8 cellular contexts compared by ENCODE assay signal in genomic region chr7:90629306-90629918, GRCh38. TPM values are rescaled to one million over a fixed set of nuclear protein-coding genes. Genes with fewer than 3 reads are reported as not detected.
A peak's percentile ranks its signal among the peaks of the same experiment; 100 is the strongest.
DNase-seq lines count a peak whose midpoint lies in the region; ATAC-seq, FAIRE-seq and TF ChIP-seq lines count a peak whose summit lies in the region.

No MANE protein-coding gene starts in this region.

- no peak for TF ChIP-seq EP300 in A549 (IDR thresholded peaks at IDR 0.05)

- no peaks in the 10 kb centered on the region for H3K9me3 ChIP-seq in A549

- intact Hi-C loops in left cardiac atrium (cut with DNase I): loop anchor here (2.0 to 10.0 kb wide), 2 partner anchors 75 to 77 kb away; no protein-coding TSS in a partner anchor

- TF ChIP-seq CTCF in A549 (IDR thresholded peaks at IDR 0.05) (peak; percentile 43; the same call in 2 of the 3 replicates), GM12872 (IDR thresholded peaks at IDR 0.05; ENCODE audit: insufficient read depth, low read depth, low read length) (peak; percentile 61), HFF-Myc (IDR thresholded peaks at IDR 0.05; ENCODE audit: low read depth, low read length, missing control alignments) (peak; percentile 59), VCaP (conservative IDR thresholded peaks at IDR 0.05) (peak; percentile 89)

- ATAC-seq in A549 (peak; percentile 74 to 87), left cardiac atrium (peak; percentile 42 to 55)
- peak; percentile 68 for ATAC-seq in stimulated activated naive CD8-positive, alpha-beta T cell treated with anti-CD3 and anti-CD28 coated beads, Interleukin-15, Interleukin-2, amounts not matched to agents 100 U/mL and 50 U/mL, for 24 hours

- FAIRE-seq in A549 (lab: Jason Lieb, UNC): no peak

- H3K4me2 ChIP-seq in A549: no peak overlapping the region

- DNase-seq in A549 (ENCODE audit: low read depth in 1 of 2, low spot score in 1 of 2): peak; percentile 28 to 43
- peak; percentile 33 for DNase-seq in HFF-Myc (ENCODE audit: extremely low read depth, low read depth)
- peak; percentile 59 for DNase-seq in NCI-H1092 treated with DMSO at 0.1 percent for 48 hours (lab: John Stamatoyannopoulos, UW)
- DNase-seq in left cardiac atrium: no peak
- DNase-seq in stimulated activated naive CD8-positive, alpha-beta T cell treated with anti-CD3 and anti-CD28 coated beads, Interleukin-15, Interleukin-2, amounts not matched to agents 100 U/mL and 50 U/mL, for 24 hours: no peak
- DNase-seq in HK-2 (ENCODE audit: unreplicated experiment): no peak

- 55% methylated on average over 6 of the region's 6 CpGs for WGBS in A549 (ENCODE audit: missing lambda C conversion rate)

- H3K4me3 ChIP-seq in A549 (no peak overlapping the region), HFF-Myc (replicated peaks; ENCODE audit: low read depth, low read length) (no peak overlapping the region)

- TF ChIP-seq RAD21 in A549 (conservative IDR thresholded peaks at IDR 0.05 in 1 of 2, IDR thresholded peaks at IDR 0.05 in 1 of 2): peak; percentile 30 to 48; a peak in 2 of 5 replicates

- H3K4me1 ChIP-seq in A549: no peaks in the 10 kb centered on the region

- POLR2A ChIA-PET in A549 (lab: Yijun Ruan, JAX): no interaction called here

- H3K27ac ChIP-seq in A549 (no peak overlapping the region), VCaP (peak overlapping the region; percentile 37; the same call in 1 of the 2 replicates)

- no peak for TF ChIP-seq POLR2A in A549 (IDR thresholded peaks at IDR 0.05; ENCODE audit: low read length)

- CTCF ChIA-PET in A549 (lab: Yijun Ruan, JAX): interaction anchor here (0.6 to 0.7 kb wide), 4 partner anchors 24 to 93 kb away, joined by 3 read pairs; no protein-coding TSS in a partner anchor

TF ChIP-seq in A549, 52 proteins besides CTCF, POLR2A, EP300 and RAD21:
- TF ChIP-seq HES2 (IDR thresholded peaks at IDR 0.05): no peak
- TF ChIP-seq RNF2 (IDR thresholded peaks at IDR 0.05; ENCODE audit: borderline replicate concordance, low read depth): no peak
- no peak for TF ChIP-seq NFE2L2 (conservative IDR thresholded peaks at IDR 0.05; ENCODE audit: low read length)

RNA-seq across cellular contexts. Expression of gene CDK14, which starts 33.3 kb away (rescaled TPM):
- polyA plus RNA-seq in A549 (2011; rRNA removed) (0.16 and 0.21 TPM in 2 replicates), A549 (2017; fragmentation: RNase III; extraction: RNeasy Plus Mini Kit Qiagen cat#74134 plus additional on column Dnase treatment) (0.07 to 0.23 TPM (median 0.08 TPM) in 3 replicates)
- polyA plus RNA-seq in A549 (2012; cell fraction: cytosol; rRNA removed): 0.04 and 0.11 TPM in 2 replicates
- 0.05 TPM in 1 of 2 replicates, not detected in the other for polyA plus RNA-seq in A549 (2012; cell fraction: nucleus; rRNA removed)
- polyA minus RNA-seq in A549 (2011; rRNA and poly(A)+ RNA removed): 0.29 and 0.39 TPM in 2 replicates
- total RNA-seq in left cardiac atrium: 10 to 100 TPM; 35.9 to 53.5 TPM

Comparison
In these comparisons a context has a peak if more than half of its experiments do, and no peak if none do; other contexts are left out.
1. DNase-seq: peak in A549 (2 of 2), HFF-Myc (single experiment) and NCI-H1092 treated with DMSO at 0.1 percent for 48 hours (single experiment); none in left cardiac atrium (single experiment), stimulated activated naive CD8-positive, alpha-beta T cell treated with anti-CD3 and anti-CD28 coated beads, Interleukin-15, Interleukin-2, amounts not matched to agents 100 U/mL and 50 U/mL, for 24 hours (single experiment) and HK-2 (single experiment).
2. Peak in every context shown above with its lines, with median percentiles within 50 percentile points of each other: ATAC-seq and CTCF ChIP-seq.